Comparison of ENCODE assay signal across 21 cellular contexts in genomic region chrX:80792205-80792604, GRCh38.
"Had no signal": no experiment of that assay in that cellular context is flagged by ENCODE, and none has a peak within 500 bp of the region (broad histone marks: within the 10 kb centered on the region; RNA-seq: fewer than 3 reads in every experiment).

No MANE protein-coding gene starts in this region.

- H3K9ac ChIP-seq: parathyroid adenoma had no signal

- H3K9me3 ChIP-seq: ascending aorta, neutrophil, right lobe of liver, thoracic aorta, upper lobe of right lung had no signal

- ATAC-seq: activated naive CD8-positive, alpha-beta T cell treated with anti-CD3 and anti-CD28 coated beads, Interleukin-2, amount 50 U/mL, for 24 hours; activated T-cell treated with anti-CD3 and anti-CD28 coated beads, Interleukin-2, amount 50 U/mL, for 4 hours; esophagus mucosa; natural killer cell treated with Interleukin-12 subunit alpha and Interleukin-12 subunit beta and Interleukin-15 and Interleukin-18, amount 100 ng/mL, for 72 hours; right lobe of liver; stimulated activated memory B cell treated with anti-CD40 and anti-IgM and Interleukin-4, amounts not matched to agents 10 μg/mL and 1 μg/mL and 100 μg/mL, for 72 hours; upper lobe of right lung had no signal

- H2AFZ ChIP-seq: hepatocyte, parathyroid adenoma had no signal

- DNase-seq: activated CD4-positive, alpha-beta T cell treated with anti-CD3 and anti-CD28 coated beads, Interleukin-2, amount 50 U/mL, for 1 hour; activated CD4-positive, CD25-positive, alpha-beta regulatory T cell treated with anti-CD3 and anti-CD28 coated beads, Interleukin-2, amount 50 U/mL, for 72 hours; activated CD8-positive, alpha-beta memory T cell treated with anti-CD3 and anti-CD28 coated beads, Interleukin-2, amount 50 U/mL, for 4 hours; activated naive CD4-positive, alpha-beta T cell treated with anti-CD3 and anti-CD28 coated beads, Interleukin-2, amount 10 ng/mL, durations not matched to agents 7 days and 5 days; activated naive CD8-positive, alpha-beta T cell treated with anti-CD3 and anti-CD28 coated beads, Interleukin-2, amount 50 U/mL, for 24 hours; activated T-cell treated with anti-CD3 and anti-CD28 coated beads, Interleukin-2, amount 50 U/mL, for 4 hours; effector CD4-positive, alpha-beta T cell; foreskin fibroblast; islet precursor cell; right lobe of liver; stimulated activated CD4-positive, alpha-beta T cell treated with anti-CD3 and anti-CD28 coated beads, Interleukin-4, amount 100 ng/mL, for 4 hours; upper lobe of right lung had no signal

- H3K4me3 ChIP-seq: ascending aorta, hepatocyte, lung, right lobe of liver, thoracic aorta, upper lobe of right lung had no signal

- H3K4me1 ChIP-seq: parathyroid adenoma, right lobe of liver, upper lobe of right lung had no signal

- H3K4me2 ChIP-seq: hepatocyte had no signal

- H3K27me3 ChIP-seq: ascending aorta, hepatocyte, neutrophil, right lobe of liver, upper lobe of right lung had no signal

- H3K79me2 ChIP-seq: hepatocyte, parathyroid adenoma had no signal

- H3K36me3 ChIP-seq: ascending aorta, thoracic aorta had no signal

- H3K27ac ChIP-seq: ascending aorta, hepatocyte, neutrophil, parathyroid adenoma, right lobe of liver, thoracic aorta, upper lobe of right lung had no signal
